11 cellular contexts compared by ENCODE assay signal in genomic region chr1:12148160-12148957, GRCh38. TPM values are rescaled to one million over a fixed set of nuclear protein-coding genes. Genes with fewer than 3 reads are reported as not detected.
DNase-seq lines count a peak whose midpoint lies in the region; ATAC-seq and TF ChIP-seq lines count a peak whose summit lies in the region.
"Had no signal": no experiment of that assay in that cellular context is flagged by ENCODE, and none has a peak within 500 bp of the region (broad histone marks: within the 10 kb centered on the region; RNA-seq: fewer than 3 reads in every experiment).

No MANE protein-coding gene starts in this region.

- CTCF ChIA-PET in activated CD4-positive, alpha-beta T cell treated with anti-CD3 and anti-CD28 coated beads, Interleukin-2, amount 10 ng/mL, durations not matched to agents 7 days and 5 days (lab: Charles Lee) = interaction anchor here (0.6 to 4.2 kb wide), 10 partner anchors 9 to 439 kb away, joined by 3 to 23 read pairs (median 4); no protein-coding TSS in a partner anchor

- H3K36me3 ChIP-seq in stomach = no peaks in the 10 kb centered on the region

- peaks cover 21 to 89% (median 35%) of the 10 kb centered on the region in 4 donors for H3K4me1 ChIP-seq in stomach

- POLR2A ChIA-PET in activated CD4-positive, alpha-beta T cell treated with anti-CD3 and anti-CD28 coated beads, Interleukin-2, amount 10 ng/mL, durations not matched to agents 7 days and 5 days (lab: Charles Lee) = interaction anchor here (0.6 kb wide), 1 partner anchor 8 kb away, joined by 4 read pairs; no protein-coding TSS in a partner anchor

- H3K9me3 ChIP-seq in stomach = peaks cover 0 to 4% (median 0%) of the 10 kb centered on the region in 4 donors

- H3K9me3 Mint-ChIP-seq in activated CD4-positive, alpha-beta T cell treated with anti-CD3 and anti-CD28 coated beads, Interleukin-2, amount 10 ng/mL, durations not matched to agents 7 days and 5 days = peaks cover 12% of the 10 kb centered on the region
- H3K9me3 Mint-ChIP-seq in T-helper 2 cell treated with Interferon-gamma antibody and Interleukin-4, amounts not matched to agents 5 μg/mL and 100 μg/mL, for 36 hours = peaks cover 5% of the 10 kb centered on the region
- H3K9me3 Mint-ChIP-seq: H9 had no signal

- no peak for DNase-seq in activated CD4-positive, alpha-beta T cell treated with anti-CD3 and anti-CD28 coated beads, Interleukin-2, amount 10 ng/mL, durations not matched to agents 7 days and 5 days
- DNase-seq in activated CD4-positive, alpha-beta T cell treated with anti-CD3 and anti-CD28 coated beads, Interleukin-2, amount 50 U/mL, for 1 hour = no peak
- no peak for DNase-seq in T-helper 2 cell treated with Interferon-gamma antibody and Interleukin-4, amounts not matched to agents 5 μg/mL and 100 μg/mL, for 36 hours (ENCODE audit: low spot score)
- DNase-seq in fibroblast of villous mesenchyme (ENCODE audit: low read depth) = peak; percentile 59
- peak; percentile 69 for DNase-seq in stomach
- DNase-seq in SHP77 treated with DMSO at 0.1 percent for 48 hours (lab: John Stamatoyannopoulos, UW) = no peak
- no peak for DNase-seq in DMS 273 treated with DMSO at 0.1 percent for 48 hours (lab: John Stamatoyannopoulos, UW)
- DNase-seq: H9, NCI-H446 treated with DMSO at 0.1 percent for 48 hours had no signal

- H3K27me3 Mint-ChIP-seq in activated CD4-positive, alpha-beta T cell treated with anti-CD3 and anti-CD28 coated beads, Interleukin-2, amount 10 ng/mL, durations not matched to agents 7 days and 5 days = no peaks in the 10 kb centered on the region
- no peaks in the 10 kb centered on the region for H3K27me3 Mint-ChIP-seq in T-helper 2 cell treated with Interferon-gamma antibody and Interleukin-4, amounts not matched to agents 5 μg/mL and 100 μg/mL, for 36 hours (ENCODE audit: low read depth)

- ATAC-seq in HG03139 (IDR thresholded peaks at IDR 0.05; ENCODE audit: unreplicated experiment) = no peak

- peak overlapping the region; percentile 99 for H3K27ac Mint-ChIP-seq in activated CD4-positive, alpha-beta T cell treated with anti-CD3 and anti-CD28 coated beads, Interleukin-2, amount 10 ng/mL, durations not matched to agents 7 days and 5 days
- peak overlapping the region; percentile 97 for H3K27ac Mint-ChIP-seq in T-helper 2 cell treated with Interferon-gamma antibody and Interleukin-4, amounts not matched to agents 5 μg/mL and 100 μg/mL, for 36 hours

- peak overlapping the region; percentile 43 to 84 (median 68) for H3K27ac ChIP-seq in stomach

- intact Hi-C loops in stomach (cut with DNase I; ENCODE audit: low total_unique reads) = no loop called here

- H3K4me1 Mint-ChIP-seq in activated CD4-positive, alpha-beta T cell treated with anti-CD3 and anti-CD28 coated beads, Interleukin-2, amount 10 ng/mL, durations not matched to agents 7 days and 5 days = peaks cover 92% of the 10 kb centered on the region
- H3K4me1 Mint-ChIP-seq in T-helper 2 cell treated with Interferon-gamma antibody and Interleukin-4, amounts not matched to agents 5 μg/mL and 100 μg/mL, for 36 hours (ENCODE audit: low read depth) = peaks cover 74% of the 10 kb centered on the region

- TF ChIP-seq POLR2A in stomach (IDR thresholded peaks at IDR 0.05) = no peak

- no peak for TF ChIP-seq CTCF in fibroblast of villous mesenchyme (IDR thresholded peaks at IDR 0.05; ENCODE audit: insufficient read depth, low read depth, low read length)
- TF ChIP-seq CTCF in stomach (IDR thresholded peaks at IDR 0.05) = no peak

- peaks cover 25% of the 10 kb centered on the region for H3K36me3 Mint-ChIP-seq in activated CD4-positive, alpha-beta T cell treated with anti-CD3 and anti-CD28 coated beads, Interleukin-2, amount 10 ng/mL, durations not matched to agents 7 days and 5 days (ENCODE audit: low read depth)
- peaks cover 11% of the 10 kb centered on the region for H3K36me3 Mint-ChIP-seq in T-helper 2 cell treated with Interferon-gamma antibody and Interleukin-4, amounts not matched to agents 5 μg/mL and 100 μg/mL, for 36 hours (ENCODE audit: low read depth)

- H3K4me3 Mint-ChIP-seq in activated CD4-positive, alpha-beta T cell treated with anti-CD3 and anti-CD28 coated beads, Interleukin-2, amount 10 ng/mL, durations not matched to agents 7 days and 5 days = no peak overlapping the region
- peak overlapping the region; percentile 83 for H3K4me3 Mint-ChIP-seq in T-helper 2 cell treated with Interferon-gamma antibody and Interleukin-4, amounts not matched to agents 5 μg/mL and 100 μg/mL, for 36 hours
- H3K4me3 Mint-ChIP-seq: H9 had no signal

- TF ChIP-seq EP300 in stomach (IDR thresholded peaks at IDR 0.05) = no peak

- 59 to 69% (median 63%) methylated on average over 8 of the region's 8 CpGs for WGBS in stomach, 5 donors

- H3K27me3 ChIP-seq in stomach = peaks cover 0 to 6% (median 0%) of the 10 kb centered on the region in 3 donors

- H3K4me3 ChIP-seq in fibroblast of villous mesenchyme (ENCODE audit: low read depth, low read length) (no peak overlapping the region), stomach (no peak overlapping the region)

RNA-seq across cellular contexts. Expression of gene TNFRSF1B, which starts 18.4 kb away (rescaled TPM):
- total RNA-seq in activated CD4-positive, alpha-beta T cell treated with anti-CD3 and anti-CD28 coated beads, Interleukin-2, amount 10 ng/mL, durations not matched to agents 7 days and 5 days = 100 to 1,000 TPM; 167 to 190 TPM
- 8.7 and 25.9 TPM in 2 replicates for total RNA-seq in fibroblast of villous mesenchyme
- 10 to 100 TPM in 4 of 5 donors, 1 to 10 TPM in 1; 7.1 to 24.3 (median 14.9) TPM for total RNA-seq in stomach
- 1 to 10 TPM; 5.4 to 8.4 (median 7.8) TPM for polyA plus RNA-seq in stomach
- total RNA-seq: A673 had no signal

Comparison
In these comparisons a context has a peak if more than half of its experiments do, and no peak if none do; other contexts are left out.
1. DNase-seq: peak in fibroblast of villous mesenchyme (single experiment) and stomach (single experiment); none in activated CD4-positive, alpha-beta T cell treated with anti-CD3 and anti-CD28 coated beads, Interleukin-2, amount 10 ng/mL, durations not matched to agents 7 days and 5 days (single experiment), activated CD4-positive, alpha-beta T cell treated with anti-CD3 and anti-CD28 coated beads, Interleukin-2, amount 50 U/mL, for 1 hour (single experiment), T-helper 2 cell treated with Interferon-gamma antibody and Interleukin-4, amounts not matched to agents 5 μg/mL and 100 μg/mL, for 36 hours (single experiment), SHP77 treated with DMSO at 0.1 percent for 48 hours (single experiment) and DMS 273 treated with DMSO at 0.1 percent for 48 hours (single experiment).